ENCODE assay signal across 8 cellular contexts in the genomic region with DNA sequence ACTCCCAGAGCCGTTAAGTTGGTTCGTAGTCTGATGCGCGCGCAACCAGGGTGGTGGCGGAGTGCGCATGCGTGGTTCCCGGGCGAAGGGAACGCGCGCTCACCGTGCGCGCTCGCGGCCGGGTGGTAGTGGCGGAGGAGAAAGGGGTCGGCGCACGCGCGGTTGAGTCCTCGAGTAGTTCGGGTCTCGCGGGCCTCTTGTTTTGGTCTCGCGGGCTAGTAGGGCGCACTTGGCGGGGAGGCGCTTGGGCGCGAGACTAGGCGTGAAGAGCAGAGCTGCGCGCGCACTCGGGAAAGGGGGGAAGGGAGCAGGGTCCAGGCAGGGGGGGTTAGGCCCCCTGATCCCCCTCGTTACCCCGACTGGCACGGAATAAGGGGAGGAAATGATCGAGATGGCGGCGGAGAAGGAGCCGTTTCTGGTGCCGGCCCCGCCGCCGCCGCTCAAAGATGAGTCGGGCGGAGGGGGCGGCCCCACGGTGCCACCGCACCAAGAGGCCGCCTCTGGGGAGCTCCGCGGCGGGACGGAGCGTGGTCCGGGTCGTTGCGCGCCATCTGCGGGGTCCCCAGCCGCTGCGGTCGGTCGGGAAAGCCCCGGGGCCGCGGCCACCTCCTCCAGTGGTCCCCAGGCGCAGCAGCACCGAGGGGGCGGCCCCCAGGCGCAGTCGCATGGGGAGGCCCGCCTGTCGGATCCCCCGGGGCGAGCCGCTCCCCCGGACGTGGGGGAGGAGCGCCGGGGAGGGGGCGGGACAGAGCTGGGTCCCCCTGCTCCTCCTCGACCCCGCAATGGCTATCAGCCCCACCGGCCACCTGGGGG. TPM values are rescaled to one million over a fixed set of nuclear protein-coding genes. Genes with fewer than 3 reads are reported as not detected.
DNase-seq lines count a peak whose midpoint lies in the region; ATAC-seq and TF ChIP-seq lines count a peak whose summit lies in the region.

A gene with protein sequence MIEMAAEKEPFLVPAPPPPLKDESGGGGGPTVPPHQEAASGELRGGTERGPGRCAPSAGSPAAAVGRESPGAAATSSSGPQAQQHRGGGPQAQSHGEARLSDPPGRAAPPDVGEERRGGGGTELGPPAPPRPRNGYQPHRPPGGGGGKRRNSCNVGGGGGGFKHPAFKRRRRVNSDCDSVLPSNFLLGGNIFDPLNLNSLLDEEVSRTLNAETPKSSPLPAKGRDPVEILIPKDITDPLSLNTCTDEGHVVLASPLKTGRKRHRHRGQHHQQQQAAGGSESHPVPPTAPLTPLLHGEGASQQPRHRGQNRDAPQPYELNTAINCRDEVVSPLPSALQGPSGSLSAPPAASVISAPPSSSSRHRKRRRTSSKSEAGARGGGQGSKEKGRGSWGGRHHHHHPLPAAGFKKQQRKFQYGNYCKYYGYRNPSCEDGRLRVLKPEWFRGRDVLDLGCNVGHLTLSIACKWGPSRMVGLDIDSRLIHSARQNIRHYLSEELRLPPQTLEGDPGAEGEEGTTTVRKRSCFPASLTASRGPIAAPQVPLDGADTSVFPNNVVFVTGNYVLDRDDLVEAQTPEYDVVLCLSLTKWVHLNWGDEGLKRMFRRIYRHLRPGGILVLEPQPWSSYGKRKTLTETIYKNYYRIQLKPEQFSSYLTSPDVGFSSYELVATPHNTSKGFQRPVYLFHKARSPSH (plus strand): TSS at position 195 of the 813 bp plus-strand sequence. CDS start 188 bp downstream, at position 383.

- CTCF ChIA-PET in AG04450 (lab: Charles Lee): interaction anchor here (1.0 to 1.5 kb wide), 3 partner anchors 20 to 23 kb away, joined by 3 to 4 read pairs (median 4); no protein-coding TSS in a partner anchor

- H3K27ac ChIP-seq in AG04450 (ENCODE audit: low read depth, low read length): peak within 1 kb of the TSS; percentile 100
- peak within 1 kb of the TSS; percentile 100 for H3K27ac ChIP-seq in caudate nucleus (ENCODE audit: low read depth, low read length)

- ATAC-seq in GM19023 (IDR thresholded peaks at IDR 0.05; ENCODE audit: unreplicated experiment): peak; percentile 42
- ATAC-seq in HG03196 (IDR thresholded peaks at IDR 0.05; ENCODE audit: unreplicated experiment): peak; percentile 34

- DNase-seq in AG04450 (ENCODE audit: low read depth, low spot score) (peak; percentile 94), NCI-H446 (lab: John Stamatoyannopoulos, UW) (peak; percentile 87 to 95), caudate nucleus (lab: John Stamatoyannopoulos, UW) (peak in 60 of 61 donors; percentile 60 to 97 (median 92)), inferior parietal cortex (ENCODE audit: extremely low spot score) (peak; percentile 94), smooth muscle cell of the brain vasculature (ENCODE audit: low read depth, low spot score) (peak; percentile 92)
- peak; percentile 90 for DNase-seq in activated CD4-positive, CD25-positive, alpha-beta regulatory T cell treated with anti-CD3 and anti-CD28 coated beads, Interleukin-2, amount 50 U/mL, for 16 hours (ENCODE audit: low read depth, low spot score)

- no peaks in the 10 kb centered on the region for H3K27me3 ChIP-seq in AG04450 (ENCODE audit: control insufficient read depth, insufficient read depth, low read length)

- H3K4me3 ChIP-seq in AG04450 (ENCODE audit: low read depth, low read length): peak within 1 kb of the TSS; percentile 86

- H3K9me3 ChIP-seq in AG04450 (ENCODE audit: control insufficient read depth, insufficient read depth, low read length): peaks cover 5% of the 10 kb centered on the region; the same call in 1 of the 2 replicates

- TF ChIP-seq CTCF in AG04450 (IDR thresholded peaks at IDR 0.05; ENCODE audit: low read depth, low read length): no peak

- POLR2A ChIA-PET in AG04450 (lab: Yijun Ruan, JAX): interaction anchor here (0.6 to 2.0 kb wide), 22 partner anchors 10 to 1303 kb away, joined by 3 to 20 read pairs (median 5); a partner anchor contains a TSS

RNA-seq across cellular contexts. Expression of the gene that starts here (rescaled TPM):
- polyA plus RNA-seq in AG04450 (2011; rRNA removed): 9.1 and 10.1 TPM in 2 replicates
- 15.6 and 19.4 TPM in 2 replicates for polyA minus RNA-seq in AG04450 (2011; rRNA and poly(A)+ RNA removed)

Comparison
In these comparisons a context has a peak if more than half of its experiments do, and no peak if none do; other contexts are left out.
1. Peak in every context shown above with its lines: DNase-seq, ATAC-seq, H3K4me3 ChIP-seq and H3K27ac ChIP-seq.